14 cellular contexts compared by ENCODE assay signal in the genomic region with DNA sequence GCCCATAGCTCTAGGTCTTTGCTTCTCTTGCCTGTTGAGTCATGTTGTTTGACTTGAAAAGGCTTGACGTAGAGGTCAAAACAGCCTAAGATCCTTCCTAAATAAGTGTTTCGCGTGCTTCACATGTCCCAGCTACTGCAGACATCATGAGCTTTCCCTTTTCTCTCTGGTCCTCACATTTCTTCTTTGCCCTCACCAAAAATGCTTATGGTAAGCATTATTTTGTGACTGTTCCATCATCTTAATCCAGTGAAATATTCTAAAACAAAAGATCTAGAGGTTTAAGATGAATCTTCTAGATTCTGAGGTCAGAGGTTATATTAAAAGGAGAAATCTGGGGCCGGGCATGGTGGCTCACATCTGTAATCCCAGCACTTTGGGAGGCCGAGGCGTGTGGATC. TPM values are rescaled to one million over a fixed set of nuclear protein-coding genes. Genes with fewer than 3 reads are reported as not detected.
DNase-seq lines count a peak whose midpoint lies in the region; ATAC-seq and TF ChIP-seq lines count a peak whose summit lies in the region.
"Had no signal": no experiment of that assay in that cellular context is flagged by ENCODE, and none has a peak within 500 bp of the region (broad histone marks: within the 10 kb centered on the region; RNA-seq: fewer than 3 reads in every experiment).

No MANE protein-coding gene starts in this region.

- no peak for TF ChIP-seq POLR2A in transverse colon (IDR thresholded peaks at IDR 0.05)
- no peak for TF ChIP-seq POLR2A in breast epithelium (IDR thresholded peaks at IDR 0.05)

- H3K4me2 ChIP-seq in neuronal stem cell (ENCODE audit: insufficient read depth, low read length, poor library complexity, severe bottlenecking): no peak overlapping the region

- H4K8ac ChIP-seq in neuronal stem cell (ENCODE audit: low read depth, low read length): no peak overlapping the region

- intact Hi-C loops in left ventricle myocardium inferior (cut with micrococcal nuclease) (no loop called here), Right ventricle myocardium superior (cut with DNase I) (no loop called here), colonic mucosa (cut with DNase I) (no loop called here), transverse colon (cut with DNase I; ENCODE audit: low total_unique reads) (no loop called here), breast epithelium (cut with DNase I; ENCODE audit: low total_unique reads) (no loop called here)

- TF ChIP-seq RAD21 in liver (IDR thresholded peaks at IDR 0.05): no peak

- H3K4me1 ChIP-seq in left ventricle myocardium inferior (peaks cover 63% of the 10 kb centered on the region), colonic mucosa (peaks cover 2% of the 10 kb centered on the region), liver (ENCODE audit: control insufficient read depth in 4 of 4, insufficient read depth in 4 of 4, low read length in 3 of 4) (peaks cover 24 to 55% (median 48%) of the 10 kb centered on the region in 4 donors), transverse colon (peaks cover 28 to 56% (median 44%) of the 10 kb centered on the region in 4 donors), breast epithelium (peaks cover 7 to 10% of the 10 kb centered on the region in 2 donors), neuronal stem cell (ENCODE audit: control insufficient read depth in 2 of 2, insufficient read depth in 1 of 2, low read depth in 1 of 2, low read length in 2 of 2) (peaks cover 0 to 4% of the 10 kb centered on the region in 2 donors)

- no peak overlapping the region for H2AFZ ChIP-seq in neuronal stem cell (ENCODE audit: low read length)

- H2BK5ac ChIP-seq in neuronal stem cell (ENCODE audit: low read length): no peak overlapping the region

- H3K4ac ChIP-seq in neuronal stem cell (ENCODE audit: low read length): no peak overlapping the region

- H3K27ac ChIP-seq in left ventricle myocardium inferior (replicated peaks): peak overlapping the region; percentile 91
- peak overlapping the region; percentile 80 for H3K27ac ChIP-seq in colonic mucosa
- H3K27ac ChIP-seq in liver (ENCODE audit: low read depth in 1 of 2, low read length in 2 of 2): peak overlapping the region; percentile 51 to 78
- H3K27ac ChIP-seq in transverse colon: peak overlapping the region; percentile 87 to 91 (median 90)
- no peak overlapping the region for H3K27ac ChIP-seq in breast epithelium
- no peak overlapping the region for H3K27ac ChIP-seq in neuronal stem cell (replicated peaks; ENCODE audit: low read length)
- H3K27ac ChIP-seq: 22Rv1, HL-60 had no signal

- H3K36me3 ChIP-seq in left ventricle myocardium inferior (no peaks in the 10 kb centered on the region), colonic mucosa (no peaks in the 10 kb centered on the region), liver (ENCODE audit: control insufficient read depth in 4 of 4, insufficient read depth in 3 of 4, low read depth in 1 of 4, low read length in 3 of 4) (no peaks in the 10 kb centered on the region), transverse colon (no peaks in the 10 kb centered on the region), breast epithelium (no peaks in the 10 kb centered on the region), neuronal stem cell (replicated peaks in 1 of 2; ENCODE audit: control insufficient read depth in 2 of 2, insufficient read depth in 2 of 2, low read length in 2 of 2) (no peaks in the 10 kb centered on the region)

- 54% methylated on average over 6 of the region's 6 CpGs for WGBS in liver
- WGBS in transverse colon (ENCODE audit: low coverage in 1 of 2), 2 donors: 81 to 85% methylated on average over 4 to 5 of the region's 6 CpGs
- WGBS in neuronal stem cell (ENCODE audit: extremely low coverage in 2 of 2, insufficient read length in 2 of 2, insufficient replicate concordance in 1 of 2), 2 donors: no CpG with 5 or more reads among the region's 6 CpGs

- no peak for ATAC-seq in Right ventricle myocardium superior (ENCODE audit: poor library complexity)
- ATAC-seq: GM12878 had no signal

- no peak overlapping the region for H3K4me3 ChIP-seq in left ventricle myocardium inferior
- no peak overlapping the region for H3K4me3 ChIP-seq in colonic mucosa
- H3K4me3 ChIP-seq in liver (ENCODE audit: low read depth in 1 of 3, low read length in 3 of 3): no peak overlapping the region
- no peak overlapping the region for H3K4me3 ChIP-seq in transverse colon
- no peak overlapping the region for H3K4me3 ChIP-seq in breast epithelium
- H3K4me3 ChIP-seq in neuronal stem cell (ENCODE audit: low read length in 2 of 2): no peak overlapping the region
- H3K4me3 ChIP-seq: GM12878 had no signal

- no peak overlapping the region for H3K18ac ChIP-seq in neuronal stem cell (ENCODE audit: low read length)

- no peak overlapping the region for H4K91ac ChIP-seq in neuronal stem cell (ENCODE audit: low read depth, low read length, poor library complexity)

- no peak overlapping the region for H2BK12ac ChIP-seq in neuronal stem cell (ENCODE audit: low read length)

- no peak for TF ChIP-seq EP300 in transverse colon (IDR thresholded peaks at IDR 0.05; ENCODE audit: low read depth)

- no peaks in the 10 kb centered on the region for H3K27me3 ChIP-seq in left ventricle myocardium inferior (ENCODE audit: low read depth)
- no peaks in the 10 kb centered on the region for H3K27me3 ChIP-seq in colonic mucosa
- H3K27me3 ChIP-seq in liver (ENCODE audit: control insufficient read depth in 4 of 4, insufficient read depth in 4 of 4, low read length in 3 of 4): no peaks in the 10 kb centered on the region
- no peaks in the 10 kb centered on the region for H3K27me3 ChIP-seq in transverse colon
- H3K27me3 ChIP-seq in breast epithelium: no peaks in the 10 kb centered on the region
- no peaks in the 10 kb centered on the region for H3K27me3 ChIP-seq in neuronal stem cell (ENCODE audit: control insufficient read depth in 3 of 3, insufficient read depth in 3 of 3, low read depth in 1 of 3, low read length in 3 of 3)

- no peak overlapping the region for H3K14ac ChIP-seq in neuronal stem cell (ENCODE audit: low read length)

- H2AK5ac ChIP-seq in neuronal stem cell (ENCODE audit: low read depth, low read length): no peak overlapping the region

- no peak overlapping the region for H2BK120ac ChIP-seq in neuronal stem cell (ENCODE audit: low read depth, low read length)

- DNase-seq in left ventricle myocardium inferior: no peak
- DNase-seq in Right ventricle myocardium superior: no peak
- no peak for DNase-seq in colonic mucosa
- no peak for DNase-seq in transverse colon
- DNase-seq in breast epithelium (ENCODE audit: low spot score in 2 of 2): no peak
- DNase-seq in neuronal stem cell (ENCODE audit: low spot score): no peak
- no peak for DNase-seq in NCI-H2171 treated with DMSO at 0.1 percent for 48 hours (lab: John Stamatoyannopoulos, UW)
- DNase-seq: DMS79, HCEC 1CT, HFFc6 had no signal

- H3K9me3 ChIP-seq in left ventricle myocardium inferior (replicated peaks) (no peaks in the 10 kb centered on the region), colonic mucosa (no peaks in the 10 kb centered on the region), liver (ENCODE audit: control insufficient read depth in 4 of 4, low read length in 3 of 4) (no peaks in the 10 kb centered on the region), transverse colon (no peaks in the 10 kb centered on the region), breast epithelium (no peaks in the 10 kb centered on the region), neuronal stem cell (replicated peaks in 1 of 2; ENCODE audit: control insufficient read depth in 2 of 2, insufficient read depth in 1 of 2, low read depth in 1 of 2, low read length in 2 of 2) (no peaks in the 10 kb centered on the region)

- H3K79me1 ChIP-seq in neuronal stem cell (ENCODE audit: low read depth, low read length): no peaks in the 10 kb centered on the region

- H3K9ac ChIP-seq in colonic mucosa (ENCODE audit: low read depth in 2 of 2, low read length in 2 of 2) (peak overlapping the region in 1 of 2 donors; percentile 57), liver (ENCODE audit: low read depth in 1 of 2, low read length in 2 of 2) (no peak overlapping the region), neuronal stem cell (ENCODE audit: low read depth, low read length, poor library complexity) (no peak overlapping the region)

- in situ Hi-C loops in transverse colon (cut with MboI; ENCODE audit: low pct_ligation_motif_present in 1 of 4, low pct_unique_long_range_greater_than_20kb in 1 of 4, low sequenced_read_pairs in 3 of 4): no loop called here

- H2BK15ac ChIP-seq in neuronal stem cell (ENCODE audit: low read length): no peak overlapping the region

- TF ChIP-seq CTCF in left ventricle myocardium inferior (IDR thresholded peaks at IDR 0.05; ENCODE audit: borderline replicate concordance) (no peak), colonic mucosa (IDR thresholded peaks at IDR 0.05) (no peak), liver (IDR thresholded peaks at IDR 0.05; ENCODE audit: low read depth, low read length, missing input control) (no peak), transverse colon (IDR thresholded peaks at IDR 0.05) (no peak), breast epithelium (IDR thresholded peaks at IDR 0.05) (no peak)

- H3K23ac ChIP-seq in neuronal stem cell (ENCODE audit: low read depth, low read length, poor library complexity): no peak overlapping the region

TF ChIP-seq in liver, 16 proteins besides CTCF, POLR2A, EP300 and RAD21 (continues in another document):
- TF ChIP-seq FOXA1 (IDR thresholded peaks at IDR 0.05) (no peak), NR2F2 (IDR thresholded peaks at IDR 0.05) (no peak), TAF1 (conservative IDR thresholded peaks at IDR 0.05) (no peak)
- TF ChIP-seq, protein P1, sequence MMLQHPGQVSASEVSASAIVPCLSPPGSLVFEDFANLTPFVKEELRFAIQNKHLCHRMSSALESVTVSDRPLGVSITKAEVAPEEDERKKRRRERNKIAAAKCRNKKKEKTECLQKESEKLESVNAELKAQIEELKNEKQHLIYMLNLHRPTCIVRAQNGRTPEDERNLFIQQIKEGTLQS (IDR thresholded peaks at IDR 0.05): no peak

RNA-seq across cellular contexts. Expression of gene ACSL5, which starts 8.5 kb away (rescaled TPM):
- 5.6 TPM for total RNA-seq in left ventricle myocardium inferior
- total RNA-seq in Right ventricle myocardium superior: 6.0 TPM
- 100 to 1,000 TPM; 208 to 218 TPM for total RNA-seq in colonic mucosa
- 100 to 1,000 TPM in 1 of 2 donors, 10 to 100 TPM in 1; 15.0 to 201 TPM for total RNA-seq in liver
- polyA plus RNA-seq in liver: 10 to 100 TPM; 32.0 to 55.0 TPM
- 100 to 1,000 TPM in 3 of 4 donors, 10 to 100 TPM in 1; 91.6 to 315 (median 178) TPM for total RNA-seq in transverse colon
- total RNA-seq in breast epithelium: 10 to 100 TPM; 13.3 to 31.8 (median 15.8) TPM
- not detected for polyA plus RNA-seq in neuronal stem cell (2013, experiment 1 of 2)
- 0.01 TPM for polyA plus RNA-seq in neuronal stem cell (2013, experiment 2 of 2)

Comparison
In these comparisons a context has a peak if more than half of its experiments do, and no peak if none do; other contexts are left out.
1. H3K27ac ChIP-seq: peak in left ventricle myocardium inferior (single experiment), colonic mucosa (single experiment), liver (2 of 2) and transverse colon (4 of 4); none in breast epithelium (0 of 2) and neuronal stem cell (single experiment).